ENCODE assay signal across 12 cellular contexts in genomic region chr13:92224052-92224821, GRCh38.
DNase-seq lines count a peak whose midpoint lies in the region; ATAC-seq, FAIRE-seq and TF ChIP-seq lines count a peak whose summit lies in the region.
"Had no signal": no experiment of that assay in that cellular context is flagged by ENCODE, and none has a peak within 500 bp of the region (broad histone marks: within the 10 kb centered on the region; RNA-seq: fewer than 3 reads in every experiment).

No MANE protein-coding gene starts in this region.

- H3K27ac Mint-ChIP-seq in WTC11 = no peak overlapping the region

- no peak for FAIRE-seq in urothelium cell line (lab: Jason Lieb, UNC)

- H3K4me3 ChIP-seq in right cardiac atrium (ENCODE audit: low read length) = no peak overlapping the region

- H3K27ac ChIP-seq in VCaP (peak overlapping the region; percentile 76), right cardiac atrium (ENCODE audit: low read length) (no peak overlapping the region)
- H3K27ac ChIP-seq: 22Rv1 had no signal

- H3K4me1 Mint-ChIP-seq in WTC11 = peaks cover 7% of the 10 kb centered on the region

- intact Hi-C loops in right cardiac atrium (cut with DNase I) = no loop called here

- peak; percentile 88 to 95 for ATAC-seq in right cardiac atrium
- no peak for ATAC-seq in WTC11
- no peak for ATAC-seq in GM21717 (IDR thresholded peaks at IDR 0.05; ENCODE audit: unreplicated experiment)

- POLR2A ChIA-PET in WTC11 (lab: Charles Lee) = no interaction called here

- H3K36me3 Mint-ChIP-seq in WTC11 = no peaks in the 10 kb centered on the region

- no peaks in the 10 kb centered on the region for H3K27me3 Mint-ChIP-seq in WTC11 (ENCODE audit: low read depth)

- no peak overlapping the region for H3K4me3 Mint-ChIP-seq in WTC11
- H3K4me3 Mint-ChIP-seq: neural crest cell had no signal

- no peaks in the 10 kb centered on the region for H3K4me1 ChIP-seq in right cardiac atrium (ENCODE audit: control insufficient read depth, insufficient read depth, low read length)

- TF ChIP-seq CTCF in VCaP (conservative IDR thresholded peaks at IDR 0.05) = no peak
- no peak for TF ChIP-seq CTCF in WTC11 (IDR thresholded peaks at IDR 0.05)

- no peaks in the 10 kb centered on the region for H3K9me3 ChIP-seq in right cardiac atrium (ENCODE audit: control insufficient read depth, low read length)

- WGBS in right cardiac atrium = 40% methylated on average over 5 of the region's 5 CpGs

- no peaks in the 10 kb centered on the region for H3K9me3 Mint-ChIP-seq in WTC11

- no peaks in the 10 kb centered on the region for H3K27me3 ChIP-seq in right cardiac atrium (ENCODE audit: control insufficient read depth, insufficient read depth)

- peak; percentile 9 for DNase-seq in NCI-H2107 treated with DMSO at 0.1 percent for 48 hours (lab: John Stamatoyannopoulos, UW; ENCODE audit: unreplicated experiment)
- DNase-seq in NCI-H2107 (lab: John Stamatoyannopoulos, UW) = no peak
- DNase-seq in right cardiac atrium = peak; percentile 13 to 42 (median 31)
- DNase-seq in urothelium cell line (ENCODE audit: low spot score) = peak; percentile 46
- DNase-seq in WTC11 (ENCODE audit: low spot score) = no peak
- no peak for DNase-seq in NCI-H2171 treated with DMSO at 0.1 percent for 48 hours (lab: John Stamatoyannopoulos, UW)
- DNase-seq: amniotic stem cell, hypothalamus had no signal

- CTCF ChIA-PET in WTC11 (lab: Charles Lee) = no interaction called here

TF ChIP-seq in WTC11, 78 proteins besides CTCF, POLR2A, EP300 and RAD21:
- TF ChIP-seq OVOL2 (CRISPR knock-in tag; IDR thresholded peaks at IDR 0.05; ENCODE audit: borderline replicate concordance) (no peak), HMGA2 (CRISPR knock-in tag; IDR thresholded peaks at IDR 0.05) (no peak), SP1 (CRISPR knock-in tag; conservative IDR thresholded peaks at IDR 0.05) (no peak), KAT7 (CRISPR knock-in tag; IDR thresholded peaks at IDR 0.05; ENCODE audit: borderline replicate concordance) (no peak), RORB (CRISPR knock-in tag; IDR thresholded peaks at IDR 0.05) (no peak), CREM (CRISPR knock-in tag; IDR thresholded peaks at IDR 0.05) (no peak), FOXJ3 (CRISPR knock-in tag; IDR thresholded peaks at IDR 0.05; ENCODE audit: borderline replicate concordance) (no peak), ARID4B (CRISPR knock-in tag; IDR thresholded peaks at IDR 0.05; ENCODE audit: borderline replicate concordance) (no peak), NR2C2 (CRISPR knock-in tag; IDR thresholded peaks at IDR 0.05) (no peak), MLX (CRISPR knock-in tag; IDR thresholded peaks at IDR 0.05) (no peak), SOX15 (CRISPR knock-in tag; IDR thresholded peaks at IDR 0.05) (no peak), ATF2 (CRISPR knock-in tag; IDR thresholded peaks at IDR 0.05; ENCODE audit: borderline replicate concordance, low read depth) (no peak), NFATC4 (CRISPR knock-in tag; IDR thresholded peaks at IDR 0.05) (no peak), ZNF416 (CRISPR knock-in tag; IDR thresholded peaks at IDR 0.05) (no peak), TEAD4 (CRISPR knock-in tag; IDR thresholded peaks at IDR 0.05) (no peak), EMX1 (CRISPR knock-in tag; IDR thresholded peaks at IDR 0.05) (no peak), FOXK1 (CRISPR knock-in tag; IDR thresholded peaks at IDR 0.05) (no peak), MYBL2 (CRISPR knock-in tag; IDR thresholded peaks at IDR 0.05) (no peak)

Comparison
In these comparisons a context has a peak if more than half of its experiments do, and no peak if none do; other contexts are left out.
1. DNase-seq: peak in NCI-H2107 treated with DMSO at 0.1 percent for 48 hours (single experiment), right cardiac atrium (3 of 3) and urothelium cell line (single experiment); none in NCI-H2107 (single experiment), WTC11 (single experiment) and NCI-H2171 treated with DMSO at 0.1 percent for 48 hours (single experiment).
2. ATAC-seq: peak in right cardiac atrium (2 of 2); none in WTC11 (single experiment) and GM21717 (single experiment).